Comparison of ENCODE assay signal across 9 cellular contexts in genomic region chr12:53174881-53175491, GRCh38. TPM values are rescaled to one million over a fixed set of nuclear protein-coding genes. Genes with fewer than 3 reads are reported as not detected.
DNase-seq lines count a peak whose midpoint lies in the region; ATAC-seq, FAIRE-seq and TF ChIP-seq lines count a peak whose summit lies in the region.
"Had no signal": no experiment of that assay in that cellular context is flagged by ENCODE, and none has a peak within 500 bp of the region (broad histone marks: within the 10 kb centered on the region; RNA-seq: fewer than 3 reads in every experiment).

No MANE protein-coding gene starts in this region.

- DNase-seq in COR-L47 (lab: John Stamatoyannopoulos, UW) = peak; percentile 64
- DNase-seq in Karpas-422 = peak; percentile 57
- DNase-seq in SK-N-SH = no peak
- DNase-seq in keratinocyte (ENCODE audit: low read depth, low spot score) = no peak
- DNase-seq in posterior vena cava (ENCODE audit: low spot score) = no peak
- no peak for DNase-seq in CD4-positive, alpha-beta memory T cell
- no peak for DNase-seq in NCI-H1694 treated with DMSO at 0.1 percent for 48 hours (lab: John Stamatoyannopoulos, UW)

- H3K9me1 ChIP-seq in keratinocyte (ENCODE audit: control insufficient read depth, extremely low read depth, insufficient read depth, low read length) = no peaks in the 10 kb centered on the region

- H3K9ac ChIP-seq in Karpas-422 (ENCODE audit: low read length) = no peak overlapping the region
- no peak overlapping the region for H3K9ac ChIP-seq in SK-N-SH
- no peak overlapping the region for H3K9ac ChIP-seq in keratinocyte (ENCODE audit: control insufficient read depth, extremely low read depth, insufficient read depth, low read length)

- H4K20me1 ChIP-seq in Karpas-422 (ENCODE audit: insufficient read depth, low read depth, low read length) = no peaks in the 10 kb centered on the region
- no peaks in the 10 kb centered on the region for H4K20me1 ChIP-seq in SK-N-SH (ENCODE audit: insufficient read depth)
- H4K20me1 ChIP-seq in keratinocyte (ENCODE audit: control insufficient read depth, extremely low read depth, insufficient read depth, low read length) = no peaks in the 10 kb centered on the region

- H3K27me3 ChIP-seq in Karpas-422 (ENCODE audit: low read length) = no peaks in the 10 kb centered on the region
- H3K27me3 ChIP-seq in SK-N-SH (ENCODE audit: insufficient read depth) = no peaks in the 10 kb centered on the region
- H3K27me3 ChIP-seq in keratinocyte (ENCODE audit: control insufficient read depth, extremely low read depth, insufficient read depth, low read length) = no peaks in the 10 kb centered on the region
- H3K27me3 ChIP-seq in CD4-positive, alpha-beta memory T cell (ENCODE audit: insufficient read depth, low read length) = no peaks in the 10 kb centered on the region

- TF ChIP-seq RAD21 in SK-N-SH (IDR thresholded peaks at IDR 0.05; ENCODE audit: low read length) = peak; percentile 52

- POLR2A ChIA-PET in SK-N-SH (lab: Yijun Ruan, JAX) = interaction anchor here (1.3 kb wide), 1 partner anchor 16 kb away, joined by 3 read pairs; no protein-coding TSS in a partner anchor
- POLR2A ChIA-PET in CD4-positive, alpha-beta memory T cell (lab: Charles Lee; ENCODE audit: partially characterized antibody) = interaction anchor here (0.9 kb wide), 1 partner anchor 24 kb away, joined by 4 read pairs; no protein-coding TSS in a partner anchor

- H3K4me1 ChIP-seq in Karpas-422 (ENCODE audit: low read length) (peaks cover 11% of the 10 kb centered on the region), SK-N-SH (ENCODE audit: control insufficient read depth in 1 of 2, insufficient read depth in 2 of 2, low read depth in 1 of 2, low read length in 1 of 2) (peaks cover 19 to 22% of the 10 kb centered on the region in 2 experiments; a peak in 3 of 4 replicates), keratinocyte (ENCODE audit: control insufficient read depth, extremely low read depth, insufficient read depth, low read length) (peaks cover 15% of the 10 kb centered on the region)
- H3K4me1 ChIP-seq in CD4-positive, alpha-beta memory T cell (ENCODE audit: insufficient read depth, low read length) = peaks cover 12% of the 10 kb centered on the region

- CTCF ChIA-PET in SK-N-SH (lab: Yijun Ruan, JAX) = interaction anchor here (0.6 to 23.1 kb wide), 10 partner anchors 11 to 140 kb away, joined by 3 to 272 read pairs (median 4); partner anchors contain the start of gene ESPL1
- CTCF ChIA-PET in CD4-positive, alpha-beta memory T cell (lab: Charles Lee; ENCODE audit: partially characterized antibody) = interaction anchor here (1.0 to 2.5 kb wide), 11 partner anchors 10 to 120 kb away, joined by 3 to 7 read pairs (median 3); partner anchors contain the start of gene PFDN5

- H3K27ac ChIP-seq in Karpas-422 (ENCODE audit: low read length) (no peak overlapping the region), SK-N-SH (ENCODE audit: low read depth in 2 of 2, low read length in 1 of 2) (peak overlapping the region in 1 of 2 experiments; percentile 3; a peak in 2 of 4 replicates), keratinocyte (ENCODE audit: control insufficient read depth, insufficient read depth, low read length) (no peak overlapping the region)
- H3K27ac ChIP-seq in CD4-positive, alpha-beta memory T cell (ENCODE audit: low read depth, low read length) = no peak overlapping the region
- H3K27ac ChIP-seq: HL-60 had no signal

- no peaks in the 10 kb centered on the region for H3K9me3 ChIP-seq in Karpas-422 (ENCODE audit: low read length)
- H3K9me3 ChIP-seq in SK-N-SH = no peaks in the 10 kb centered on the region
- H3K9me3 ChIP-seq in keratinocyte (ENCODE audit: control insufficient read depth, low read depth, low read length) = no peaks in the 10 kb centered on the region
- no peaks in the 10 kb centered on the region for H3K9me3 ChIP-seq in CD4-positive, alpha-beta memory T cell (ENCODE audit: control insufficient read depth in 1 of 2, low read length in 2 of 2)

- no peak overlapping the region for H3K4me3 ChIP-seq in Karpas-422 (ENCODE audit: low read length)
- no peak overlapping the region for H3K4me3 ChIP-seq in SK-N-SH (ENCODE audit: low read depth in 2 of 2, low read length in 1 of 2)
- no peak overlapping the region for H3K4me3 ChIP-seq in keratinocyte (ENCODE audit: control insufficient read depth in 2 of 3, extremely low read depth in 1 of 3, insufficient read depth in 2 of 3, low read depth in 1 of 3, low read length in 3 of 3)
- no peak overlapping the region for H3K4me3 ChIP-seq in CD4-positive, alpha-beta memory T cell (ENCODE audit: low read length in 2 of 2)

- 87% methylated on average over 4 of the region's 4 CpGs for WGBS in SK-N-SH (ENCODE audit: low lambda C conversion rate)

- H3K4me2 ChIP-seq in Karpas-422 (ENCODE audit: low read depth, low read length, poor library complexity, severe bottlenecking) (no peak overlapping the region), SK-N-SH (peak overlapping the region; percentile 17; the same call in 1 of the 2 replicates), keratinocyte (ENCODE audit: control insufficient read depth, extremely low read depth, insufficient read depth, low read depth, low read length) (no peak overlapping the region)

- TF ChIP-seq CTCF in SK-N-SH (IDR thresholded peaks at IDR 0.05) (peak; percentile 53), keratinocyte (optimal IDR thresholded peaks at IDR 0.05 in 1 of 3, IDR thresholded peaks at IDR 0.05 in 1 of 3, conservative IDR thresholded peaks at IDR 0.05 in 1 of 3; ENCODE audit: extremely low read depth in 1 of 3, insufficient read depth in 2 of 3, low read length in 3 of 3) (peak; percentile 15 to 28 (median 24))

- H3K36me3 ChIP-seq in Karpas-422 (ENCODE audit: insufficient read depth, low read length) (no peaks in the 10 kb centered on the region), SK-N-SH (replicated peaks in 1 of 2; ENCODE audit: control insufficient read depth in 1 of 2, insufficient read depth in 2 of 2, low read length in 1 of 2) (no peaks in the 10 kb centered on the region), keratinocyte (ENCODE audit: control insufficient read depth in 2 of 2, extremely low read depth in 1 of 2, insufficient read depth in 2 of 2, low read length in 2 of 2) (peaks cover 0 to 4% of the 10 kb centered on the region in 2 experiments)
- no peaks in the 10 kb centered on the region for H3K36me3 ChIP-seq in CD4-positive, alpha-beta memory T cell (ENCODE audit: insufficient read depth, low read length)

- H3K4me1 Mint-ChIP-seq in CD4-positive, alpha-beta memory T cell = peaks cover 8 to 11% (median 11%) of the 10 kb centered on the region in 4 donors

- no peak for ATAC-seq in HG03045 (IDR thresholded peaks at IDR 0.05; ENCODE audit: unreplicated experiment)

- no peak for TF ChIP-seq EP300 in SK-N-SH (IDR thresholded peaks at IDR 0.05; ENCODE audit: borderline replicate concordance in 1 of 2, low read depth in 1 of 2, low read length in 1 of 2)

- H3K79me2 ChIP-seq in Karpas-422 (ENCODE audit: low read length) = 0 out of 2 replicates have a peak, but pooled peaks cover 4% of the 10 kb centered on the region
- H3K79me2 ChIP-seq in SK-N-SH (ENCODE audit: insufficient read depth) = no peaks in the 10 kb centered on the region
- no peaks in the 10 kb centered on the region for H3K79me2 ChIP-seq in keratinocyte (ENCODE audit: control insufficient read depth, insufficient read depth, low read length)

- intact Hi-C loops in posterior vena cava (cut with DNase I) = no loop called here
- intact Hi-C loops in CD4-positive, alpha-beta memory T cell (cut with micrococcal nuclease) = loop anchor here (1.0 kb wide), 1 partner anchor 112 kb away; no protein-coding TSS in a partner anchor

- H3F3A ChIP-seq in SK-N-SH (replicated peaks; ENCODE audit: insufficient read depth) = peaks cover 22% of the 10 kb centered on the region

- no peaks in the 10 kb centered on the region for H3K9me2 ChIP-seq in Karpas-422 (replicated peaks; ENCODE audit: insufficient read depth, low read length)
- no peaks in the 10 kb centered on the region for H3K9me2 ChIP-seq in SK-N-SH

- peaks cover 11 to 16% of the 10 kb centered on the region in 2 donors for H3K36me3 Mint-ChIP-seq in CD4-positive, alpha-beta memory T cell

- H3K4me3 Mint-ChIP-seq in CD4-positive, alpha-beta memory T cell = no peak overlapping the region

- dilution Hi-C loops in keratinocyte (cut with MboI; ENCODE audit: extremely low pct_ligation_motif_present, low sequenced_read_pairs) = no loop called here

- FAIRE-seq in keratinocyte (lab: Jason Lieb, UNC) = no peak

- H2AFZ ChIP-seq in Karpas-422 (ENCODE audit: low read length) = 0 out of 2 replicates have a peak overlapping the region, but pooled peaks have one; percentile 40
- no peak overlapping the region for H2AFZ ChIP-seq in SK-N-SH (ENCODE audit: low read depth)
- no peak overlapping the region for H2AFZ ChIP-seq in keratinocyte (ENCODE audit: control insufficient read depth, low read length)

- no peaks in the 10 kb centered on the region for H3K9me3 Mint-ChIP-seq in CD4-positive, alpha-beta memory T cell

- H3K27me3 Mint-ChIP-seq in CD4-positive, alpha-beta memory T cell = no peaks in the 10 kb centered on the region

- H3K27ac Mint-ChIP-seq in CD4-positive, alpha-beta memory T cell = peak overlapping the region in 1 of 7 donors; percentile 61

RNA-seq across cellular contexts. Expression of gene ZNF740, which starts 5.5 kb away (rescaled TPM):
- 24.0 and 30.6 TPM in 2 replicates for total RNA-seq in Karpas-422 (2014; rRNA removed; shearing (Covaris generic); ENCODE audit: low replicate concordance)
- polyA plus RNA-seq in SK-N-SH (2012; rRNA removed) (14.6 and 21.8 TPM in 2 replicates), keratinocyte (6.5 to 11.8 TPM (median 10.3 TPM) in 3 replicates)
- 7.9 and 10.3 TPM in 2 replicates for polyA plus RNA-seq in SK-N-SH (2012; cell fraction: cytosol; rRNA removed)
- polyA plus RNA-seq in SK-N-SH (2012; cell fraction: nucleus; rRNA removed) = 41.0 and 89.7 TPM in 2 replicates
- 9.7 TPM for polyA plus RNA-seq in keratinocyte (2011; ENCODE audit: low read depth)
- 3.6 and 4.5 TPM in 2 replicates for polyA plus RNA-seq in keratinocyte (2011; cell fraction: cytosol; rRNA removed)
- 21.7 and 25.7 TPM in 2 replicates for polyA plus RNA-seq in keratinocyte (2011; cell fraction: nucleus; rRNA removed)
- polyA plus RNA-seq in keratinocyte (2012; ENCODE audit: low replicate concordance) = 5.5 and 6.5 TPM in 2 replicates
- 3.8 to 17.4 TPM (median 15.6 TPM) in 3 replicates for polyA minus RNA-seq in keratinocyte
- 3.3 TPM for polyA minus RNA-seq in keratinocyte (2011; cell fraction: cytosol; rRNA and poly(A)+ RNA removed)
- polyA minus RNA-seq in keratinocyte (2011; cell fraction: nucleus; rRNA and poly(A)+ RNA removed) = 8.7 and 9.6 TPM in 2 replicates
- total RNA-seq in posterior vena cava = 10 to 100 TPM; 23.7 to 27.4 TPM
- total RNA-seq in CD4-positive, alpha-beta memory T cell = 100 to 1,000 TPM; 109 to 113 TPM
- 1 to 10 TPM in 1 of 2 donors, under 1 TPM in 1; 0.90 to 3.5 TPM for polyA plus RNA-seq in CD4-positive, alpha-beta memory T cell

RNA-seq across cellular contexts. Expression of gene CSAD, which starts 5.7 kb away (rescaled TPM):
- total RNA-seq in Karpas-422 (2014; rRNA removed; shearing (Covaris generic); ENCODE audit: low replicate concordance) = 13.1 and 19.2 TPM in 2 replicates
- polyA plus RNA-seq in SK-N-SH (2012; rRNA removed) (32.2 and 45.4 TPM in 2 replicates), keratinocyte (7.9 to 29.5 TPM (median 19.5 TPM) in 3 replicates)
- 3.9 and 5.2 TPM in 2 replicates for polyA plus RNA-seq in SK-N-SH (2012; cell fraction: cytosol; rRNA removed)
- 305 and 362 TPM in 2 replicates for polyA plus RNA-seq in SK-N-SH (2012; cell fraction: nucleus; rRNA removed)
- polyA plus RNA-seq in keratinocyte (2011; ENCODE audit: low read depth) = 8.0 TPM
- 1.4 and 1.9 TPM in 2 replicates for polyA plus RNA-seq in keratinocyte (2011; cell fraction: cytosol; rRNA removed)
- polyA plus RNA-seq in keratinocyte (2011; cell fraction: nucleus; rRNA removed) = 126 and 152 TPM in 2 replicates
- polyA plus RNA-seq in keratinocyte (2012; ENCODE audit: low replicate concordance) = 5.8 and 23.3 TPM in 2 replicates
- polyA minus RNA-seq in keratinocyte = 5.6 to 17.6 TPM (median 17.2 TPM) in 3 replicates
- polyA minus RNA-seq in keratinocyte (2011; cell fraction: cytosol; rRNA and poly(A)+ RNA removed) = 3.1 TPM
- polyA minus RNA-seq in keratinocyte (2011; cell fraction: nucleus; rRNA and poly(A)+ RNA removed) = 20.0 and 28.5 TPM in 2 replicates
- total RNA-seq in posterior vena cava = 10 to 100 TPM; 16.4 to 22.3 TPM
- total RNA-seq in CD4-positive, alpha-beta memory T cell = 10 to 100 TPM; 62.5 to 64.2 TPM
- 1 to 10 TPM; 1.1 to 2.9 TPM for polyA plus RNA-seq in CD4-positive, alpha-beta memory T cell

RNA-seq across cellular contexts. Expression of gene ITGB7, which starts 32.1 kb away (rescaled TPM):
- total RNA-seq in Karpas-422 (2014; rRNA removed; shearing (Covaris generic); ENCODE audit: low replicate concordance) = 124 and 159 TPM in 2 replicates
- 0.25 and 0.31 TPM in 2 replicates for polyA plus RNA-seq in SK-N-SH (2012; rRNA removed)
- polyA plus RNA-seq in SK-N-SH (2012; cell fraction: cytosol; rRNA removed) = 0.03 and 0.16 TPM in 2 replicates
- 2.4 and 2.5 TPM in 2 replicates for polyA plus RNA-seq in SK-N-SH (2012; cell fraction: nucleus; rRNA removed)
- polyA plus RNA-seq in keratinocyte = 0.58 to 2.4 TPM (median 0.83 TPM) in 3 replicates
- polyA plus RNA-seq in keratinocyte (2011; ENCODE audit: low read depth) = 4.2 TPM
- polyA plus RNA-seq in keratinocyte (2011; cell fraction: cytosol; rRNA removed) = 0.19 and 0.21 TPM in 2 replicates
- 7.8 and 8.3 TPM in 2 replicates for polyA plus RNA-seq in keratinocyte (2011; cell fraction: nucleus; rRNA removed)
- polyA plus RNA-seq in keratinocyte (2012; ENCODE audit: low replicate concordance) = 0.76 and 8.4 TPM in 2 replicates
- polyA minus RNA-seq in keratinocyte = 3.5 to 9.8 TPM (median 4.8 TPM) in 3 replicates
- not detected for polyA minus RNA-seq in keratinocyte (2011; cell fraction: cytosol; rRNA and poly(A)+ RNA removed)
- 3.8 and 4.5 TPM in 2 replicates for polyA minus RNA-seq in keratinocyte (2011; cell fraction: nucleus; rRNA and poly(A)+ RNA removed)
- total RNA-seq in posterior vena cava = 1 to 10 TPM; 2.1 to 2.9 TPM
- total RNA-seq in CD4-positive, alpha-beta memory T cell = 100 to 1,000 TPM; 382 to 397 TPM
- 100 to 1,000 TPM; 271 to 374 TPM for polyA plus RNA-seq in CD4-positive, alpha-beta memory T cell

RNA-seq across cellular contexts. Expression of gene RARG, which starts 57.0 kb away (rescaled TPM):
- 1.7 and 6.5 TPM in 2 replicates for total RNA-seq in Karpas-422 (2014; rRNA removed; shearing (Covaris generic); ENCODE audit: low replicate concordance)
- polyA plus RNA-seq in SK-N-SH (2012; rRNA removed) (35.0 and 36.6 TPM in 2 replicates), keratinocyte (26.4 to 31.5 TPM (median 30.9 TPM) in 3 replicates)
- polyA plus RNA-seq in SK-N-SH (2012; cell fraction: cytosol; rRNA removed) = 20.6 and 30.6 TPM in 2 replicates
- polyA plus RNA-seq in SK-N-SH (2012; cell fraction: nucleus; rRNA removed) = 67.2 and 75.5 TPM in 2 replicates
- 43.6 TPM for polyA plus RNA-seq in keratinocyte (2011; ENCODE audit: low read depth)
- polyA plus RNA-seq in keratinocyte (2011; cell fraction: cytosol; rRNA removed) = 26.0 and 36.6 TPM in 2 replicates
- 31.8 and 38.9 TPM in 2 replicates for polyA plus RNA-seq in keratinocyte (2011; cell fraction: nucleus; rRNA removed)
- polyA plus RNA-seq in keratinocyte (2012; ENCODE audit: low replicate concordance) = 39.6 and 84.0 TPM in 2 replicates
- polyA minus RNA-seq in keratinocyte = 48.5 to 64.1 TPM (median 57.6 TPM) in 3 replicates
- 42.2 TPM for polyA minus RNA-seq in keratinocyte (2011; cell fraction: cytosol; rRNA and poly(A)+ RNA removed)
- polyA minus RNA-seq in keratinocyte (2011; cell fraction: nucleus; rRNA and poly(A)+ RNA removed) = 24.9 and 25.7 TPM in 2 replicates
- 10 to 100 TPM; 33.4 to 38.1 TPM for total RNA-seq in posterior vena cava
- 10 to 100 TPM; 84.7 to 86.0 TPM for total RNA-seq in CD4-positive, alpha-beta memory T cell
- polyA plus RNA-seq in CD4-positive, alpha-beta memory T cell = 10 to 100 TPM; 13.2 to 25.1 TPM

Comparison
In these comparisons a context has a peak if more than half of its experiments do, and no peak if none do; other contexts are left out.
1. DNase-seq: peak in COR-L47 (single experiment) and Karpas-422 (single experiment); none in SK-N-SH (single experiment), keratinocyte (single experiment), posterior vena cava (single experiment), CD4-positive, alpha-beta memory T cell (0 of 5) and NCI-H1694 treated with DMSO at 0.1 percent for 48 hours (single experiment).
2. RNA of gene ITGB7, which starts 32.1 kb away (total RNA-seq): 382 to 397 TPM in CD4-positive, alpha-beta memory T cell and 124 to 159 TPM in Karpas-422; 2.1 to 2.9 TPM in posterior vena cava; every median in the first group is over 10 times any median in the second.